ENCODE assay signal across 13 cellular contexts in the genomic region with DNA sequence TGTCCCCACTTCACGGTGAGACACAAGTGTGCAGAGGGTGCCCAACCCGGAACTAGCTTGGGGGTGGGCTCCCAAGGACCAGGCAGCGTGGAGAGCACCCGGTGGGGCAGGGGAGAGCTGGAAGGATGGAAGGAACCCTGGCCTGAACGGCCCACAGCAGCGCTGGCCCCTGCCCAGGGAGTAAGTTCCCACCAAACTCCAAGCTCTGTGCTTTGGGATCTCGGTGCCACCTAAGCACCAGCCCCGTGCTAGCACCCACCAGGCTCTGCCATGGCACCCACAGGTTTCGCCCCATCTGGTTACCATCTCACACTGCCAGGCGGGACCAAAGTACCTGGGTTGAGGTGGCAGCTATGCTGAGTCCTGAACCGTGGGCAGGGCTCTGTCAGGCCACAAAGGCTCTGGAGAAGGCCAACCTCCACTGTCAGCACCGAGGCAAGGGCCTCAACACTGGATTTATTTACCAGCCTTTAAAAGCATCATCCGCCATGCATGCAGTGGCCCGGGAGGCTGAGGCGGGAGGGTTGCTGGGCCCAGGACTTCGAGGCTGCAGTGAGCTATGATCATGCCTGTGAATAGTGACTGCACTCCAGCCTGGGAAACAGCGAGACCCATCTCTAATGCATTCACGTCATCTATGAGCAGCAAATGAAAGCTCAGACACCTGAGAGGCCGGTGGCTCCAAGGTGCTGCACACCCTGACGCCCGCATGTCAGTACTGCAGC. TPM values are rescaled to one million over a fixed set of nuclear protein-coding genes. Genes with fewer than 3 reads are reported as not detected.
DNase-seq lines count a peak whose midpoint lies in the region; ATAC-seq and TF ChIP-seq lines count a peak whose summit lies in the region.
"Had no signal": no experiment of that assay in that cellular context is flagged by ENCODE, and none has a peak within 500 bp of the region (broad histone marks: within the 10 kb centered on the region; RNA-seq: fewer than 3 reads in every experiment).

No MANE protein-coding gene starts in this region.

- WGBS in body of pancreas, 2 donors: 90% methylated on average over 7 to 21 of the region's 21 CpGs

- peaks cover 6% of the 10 kb centered on the region; the same call in 2 of the 3 replicates for H3K36me3 Mint-ChIP-seq in GM23338 (ENCODE audit: low read depth)
- peaks cover 5% of the 10 kb centered on the region for H3K36me3 Mint-ChIP-seq in brain

- TF ChIP-seq POLR2A in gastrocnemius medialis (IDR thresholded peaks at IDR 0.05) (no peak), body of pancreas (IDR thresholded peaks at IDR 0.05) (no peak)

- H3K9me2 ChIP-seq in GM23338 (ENCODE audit: insufficient read depth): no peaks in the 10 kb centered on the region

- H3K4me1 Mint-ChIP-seq in GM23338: no peaks in the 10 kb centered on the region
- H3K4me1 Mint-ChIP-seq in brain: peaks cover 72% of the 10 kb centered on the region

- H3K4me1 ChIP-seq in GM23338 (ENCODE audit: insufficient read depth) (no peaks in the 10 kb centered on the region), gastrocnemius medialis (peaks cover 11 to 28% of the 10 kb centered on the region in 2 donors), body of pancreas (peaks cover 26% of the 10 kb centered on the region), HAP-1 (no peaks in the 10 kb centered on the region)
- H3K4me1 ChIP-seq: Caco-2 had no signal

- TF ChIP-seq CTCF in GM12875 (IDR thresholded peaks at IDR 0.05; ENCODE audit: borderline replicate concordance, insufficient read depth, low read depth, low read length): no peak
- no peak for TF ChIP-seq CTCF in GM23338 (conservative IDR thresholded peaks at IDR 0.05; ENCODE audit: low read depth in 2 of 2)
- TF ChIP-seq CTCF in brain (conservative IDR thresholded peaks at IDR 0.05): no peak
- TF ChIP-seq CTCF in gastrocnemius medialis (IDR thresholded peaks at IDR 0.05 in 4 of 5, conservative IDR thresholded peaks at IDR 0.05 in 1 of 5): no peak
- TF ChIP-seq CTCF in body of pancreas (IDR thresholded peaks at IDR 0.05): no peak

- no peaks in the 10 kb centered on the region for H3K9me3 Mint-ChIP-seq in GM23338
- H3K9me3 Mint-ChIP-seq in brain: no peaks in the 10 kb centered on the region

- H3K4me2 ChIP-seq in GM23338: no peak overlapping the region

- H3K4me3 ChIP-seq in GM12875 (ENCODE audit: low read depth, low read length): peak overlapping the region; percentile 36
- H3K4me3 ChIP-seq in GM23338: no peak overlapping the region
- H3K4me3 ChIP-seq in gastrocnemius medialis: no peak overlapping the region
- H3K4me3 ChIP-seq in body of pancreas: no peak overlapping the region
- H3K4me3 ChIP-seq in HAP-1: no peak overlapping the region
- H3K4me3 ChIP-seq: mucosa of descending colon had no signal

- in situ Hi-C loops in gastrocnemius medialis (cut with MboI; ENCODE audit: low sequenced_read_pairs in 4 of 4) (no loop called here), HAP-1 (cut with MboI; ENCODE audit: low sequenced_read_pairs) (no loop called here)

- H4K20me1 ChIP-seq in GM23338 (replicated peaks; ENCODE audit: insufficient read depth): no peaks in the 10 kb centered on the region; the same call in none of the 2 replicates

- intact Hi-C loops in gastrocnemius medialis (cut with DNase I; ENCODE audit: low total_unique reads): no loop called here
- intact Hi-C loops in body of pancreas (cut with DNase I): no loop called here

- no peak for DNase-seq in GM23338 (ENCODE audit: low spot score)
- no peak for DNase-seq in gastrocnemius medialis
- DNase-seq in stimulated activated CD4-positive, alpha-beta T cell treated with anti-CD3 and anti-CD28 coated beads, Interleukin-12 subunit alpha, Interleukin-12 subunit beta, amount 100 ng/mL, for 4 hours: no peak
- DNase-seq in body of pancreas: no peak
- DNase-seq in HAP-1 (ENCODE audit: low spot score in 2 of 2): no peak
- DNase-seq: anterior cingulate cortex, Caco-2, NCI-H1436, NCI-H526 treated with DMSO at 0.1 percent for 48 hours had no signal

- H3K4me3 Mint-ChIP-seq in GM23338 (no peak overlapping the region), brain (no peak overlapping the region)

- H3K9me3 ChIP-seq in gastrocnemius medialis (no peaks in the 10 kb centered on the region), body of pancreas (no peaks in the 10 kb centered on the region), HAP-1 (no peaks in the 10 kb centered on the region)
- H3K9me3 ChIP-seq: Caco-2, mucosa of descending colon had no signal

- H3K79me2 ChIP-seq in GM23338 (replicated peaks; ENCODE audit: insufficient read depth): peaks cover 44% of the 10 kb centered on the region

- H3K27me3 ChIP-seq in GM23338 (ENCODE audit: insufficient read depth) (no peaks in the 10 kb centered on the region), gastrocnemius medialis (no peaks in the 10 kb centered on the region), body of pancreas (no peaks in the 10 kb centered on the region), HAP-1 (ENCODE audit: low read depth) (no peaks in the 10 kb centered on the region)

- H3K27ac Mint-ChIP-seq in GM23338: no peak overlapping the region; the same call in 1 of the 2 replicates
- H3K27ac Mint-ChIP-seq in brain: peak overlapping the region in 3 of 5 experiments; percentile 24 to 84 (median 66)

- H2AFZ ChIP-seq in GM23338: no peak overlapping the region

- peaks cover 4% of the 10 kb centered on the region for H3K27me3 Mint-ChIP-seq in GM23338 (ENCODE audit: insufficient read depth, low read depth, poor library complexity)
- H3K27me3 Mint-ChIP-seq in brain: no peaks in the 10 kb centered on the region

- ATAC-seq in GM23338 (no peak), gastrocnemius medialis (no peak), body of pancreas (no peak)
- ATAC-seq: HCT116 had no signal

- H3F3A ChIP-seq in GM23338 (replicated peaks; ENCODE audit: low read depth): no peaks in the 10 kb centered on the region

- H3K36me3 ChIP-seq in GM23338 (ENCODE audit: insufficient read depth) (no peaks in the 10 kb centered on the region), gastrocnemius medialis (no peaks in the 10 kb centered on the region), body of pancreas (replicated peaks in 1 of 2; ENCODE audit: insufficient read depth in 1 of 2, low read depth in 2 of 2) (no peaks in the 10 kb centered on the region), HAP-1 (replicated peaks) (no peaks in the 10 kb centered on the region; the same call in 1 of the 2 replicates)

- H3K27ac ChIP-seq in GM23338 (ENCODE audit: low read depth) (peak overlapping the region; percentile 55; the same call in 1 of the 2 replicates), gastrocnemius medialis (peak overlapping the region; percentile 2 to 62 (median 12)), body of pancreas (no peak overlapping the region)

TF ChIP-seq in GM23338, 12 proteins besides CTCF, POLR2A, EP300 and RAD21 (continues in another document):
- TF ChIP-seq JUNB (IDR thresholded peaks at IDR 0.05; ENCODE audit: unreplicated experiment): no peak
- TF ChIP-seq ZNF331 (CRISPR knock-in tag; IDR thresholded peaks at IDR 0.05; ENCODE audit: low read depth): no peak
- TF ChIP-seq, protein P1, sequence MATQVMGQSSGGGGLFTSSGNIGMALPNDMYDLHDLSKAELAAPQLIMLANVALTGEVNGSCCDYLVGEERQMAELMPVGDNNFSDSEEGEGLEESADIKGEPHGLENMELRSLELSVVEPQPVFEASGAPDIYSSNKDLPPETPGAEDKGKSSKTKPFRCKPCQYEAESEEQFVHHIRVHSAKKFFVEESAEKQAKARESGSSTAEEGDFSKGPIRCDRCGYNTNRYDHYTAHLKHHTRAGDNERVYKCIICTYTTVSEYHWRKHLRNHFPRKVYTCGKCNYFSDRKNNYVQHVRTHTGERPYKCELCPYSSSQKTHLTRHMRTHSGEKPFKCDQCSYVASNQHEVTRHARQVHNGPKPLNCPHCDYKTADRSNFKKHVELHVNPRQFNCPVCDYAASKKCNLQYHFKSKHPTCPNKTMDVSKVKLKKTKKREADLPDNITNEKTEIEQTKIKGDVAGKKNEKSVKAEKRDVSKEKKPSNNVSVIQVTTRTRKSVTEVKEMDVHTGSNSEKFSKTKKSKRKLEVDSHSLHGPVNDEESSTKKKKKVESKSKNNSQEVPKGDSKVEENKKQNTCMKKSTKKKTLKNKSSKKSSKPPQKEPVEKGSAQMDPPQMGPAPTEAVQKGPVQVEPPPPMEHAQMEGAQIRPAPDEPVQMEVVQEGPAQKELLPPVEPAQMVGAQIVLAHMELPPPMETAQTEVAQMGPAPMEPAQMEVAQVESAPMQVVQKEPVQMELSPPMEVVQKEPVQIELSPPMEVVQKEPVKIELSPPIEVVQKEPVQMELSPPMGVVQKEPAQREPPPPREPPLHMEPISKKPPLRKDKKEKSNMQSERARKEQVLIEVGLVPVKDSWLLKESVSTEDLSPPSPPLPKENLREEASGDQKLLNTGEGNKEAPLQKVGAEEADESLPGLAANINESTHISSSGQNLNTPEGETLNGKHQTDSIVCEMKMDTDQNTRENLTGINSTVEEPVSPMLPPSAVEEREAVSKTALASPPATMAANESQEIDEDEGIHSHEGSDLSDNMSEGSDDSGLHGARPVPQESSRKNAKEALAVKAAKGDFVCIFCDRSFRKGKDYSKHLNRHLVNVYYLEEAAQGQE (IDR thresholded peaks at IDR 0.05; ENCODE audit: unreplicated experiment): no peak
- TF ChIP-seq NANOG (IDR thresholded peaks at IDR 0.05; ENCODE audit: borderline replicate concordance): no peak
- TF ChIP-seq EZH2phosphoT487 (IDR thresholded peaks at IDR 0.05; ENCODE audit: unreplicated experiment): no peak

RNA-seq across cellular contexts. Expression of a gene that starts 16.0 kb away (rescaled TPM):
- total RNA-seq in GM23338 (2014; rRNA removed; shearing (Covaris generic)): 2.8 TPM in 1 of 2 replicates, not detected in the other
- polyA plus RNA-seq in GM23338 (2016; fragmentation: Nextera tagmentation; extraction: Ambion mirVana) (0.42 and 0.89 TPM in 2 replicates), brain (ENCODE audit: insufficient read depth, low read depth, low replicate concordance) (10.9 TPM)
- total RNA-seq in gastrocnemius medialis (1 to 10 TPM in 3 of 4 donors, under 1 TPM in 1; 0.92 to 3.2 (median 2.1) TPM), body of pancreas (1 to 10 TPM in 1 of 2 donors, not detected in 1; 1.0 TPM)

RNA-seq across cellular contexts. Expression of a gene that starts 56.0 kb away (rescaled TPM):
- total RNA-seq in GM23338 (2014; rRNA removed; shearing (Covaris generic)): 14.4 and 15.3 TPM in 2 replicates
- polyA plus RNA-seq in GM23338 (2016; fragmentation: Nextera tagmentation; extraction: Ambion mirVana) (29.2 and 30.3 TPM in 2 replicates), brain (ENCODE audit: insufficient read depth, low read depth, low replicate concordance) (25.2 TPM)
- total RNA-seq in gastrocnemius medialis (10 to 100 TPM; 12.0 to 17.9 (median 14.1) TPM), body of pancreas (10 to 100 TPM; 15.6 to 17.8 TPM)

RNA-seq across cellular contexts. Expression of a gene that starts 59.6 kb away (rescaled TPM):
- total RNA-seq in GM23338 (2014; rRNA removed; shearing (Covaris generic)): 0.16 and 0.28 TPM in 2 replicates
- polyA plus RNA-seq in GM23338 (2016; fragmentation: Nextera tagmentation; extraction: Ambion mirVana) (0.37 TPM in 1 of 2 replicates, not detected in the other), brain (ENCODE audit: insufficient read depth, low read depth, low replicate concordance) (10.5 TPM)
- total RNA-seq in gastrocnemius medialis (10 to 100 TPM; 23.3 to 43.8 (median 29.5) TPM), body of pancreas (10 to 100 TPM in 1 of 2 donors, 1 to 10 TPM in 1; 8.8 to 11.2 TPM)

Comparison
In these comparisons a context has a peak if more than half of its experiments do, and no peak if none do; other contexts are left out.
1. H3K27ac ChIP-seq: peak in GM23338 (single experiment) and gastrocnemius medialis (4 of 4); none in body of pancreas (0 of 4).